1 cellular context compared by ENCODE assay signal in genomic region chr1:41862411-41863221, GRCh38.
TF ChIP-seq lines count a peak whose summit lies in the region.

No MANE protein-coding gene starts in this region.

TF ChIP-seq in H1, 55 proteins besides CTCF, POLR2A, EP300 and RAD21 (continued from another document):
- TF ChIP-seq CBX8 (IDR thresholded peaks at IDR 0.05; ENCODE audit: borderline replicate concordance, low read depth, low read length), result no peak
